Comparison of ENCODE assay signal across 28 cellular contexts in the genomic region with DNA sequence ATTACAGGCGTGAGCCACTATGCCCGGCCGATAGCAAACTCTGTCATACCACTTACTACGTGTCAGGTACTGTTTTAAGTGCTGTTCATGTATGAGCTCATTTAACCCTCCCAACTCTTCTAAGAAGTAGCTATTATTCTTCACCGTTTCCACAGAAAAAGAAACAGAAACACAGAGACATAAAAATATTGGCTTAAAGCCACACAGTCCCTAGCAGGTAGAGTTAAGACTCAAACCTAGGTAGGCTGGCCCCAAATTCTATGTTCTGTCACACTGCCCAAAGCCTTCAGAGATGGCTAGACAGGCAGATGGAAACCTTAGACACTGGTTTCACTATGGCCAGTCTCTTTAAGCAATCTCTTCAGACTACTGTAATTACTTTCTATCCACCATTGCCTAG.
DNase-seq lines count a peak whose midpoint lies in the region; ATAC-seq and TF ChIP-seq lines count a peak whose summit lies in the region.
"Had no signal": no experiment of that assay in that cellular context is flagged by ENCODE, and none has a peak within 500 bp of the region (broad histone marks: within the 10 kb centered on the region; RNA-seq: fewer than 3 reads in every experiment).

No MANE protein-coding gene starts in this region.

- no peak overlapping the region for H3K9ac ChIP-seq in colonic mucosa (ENCODE audit: low read depth in 2 of 2, low read length in 2 of 2)

- H3K27ac Mint-ChIP-seq in activated T-cell treated with anti-CD3 and anti-CD28 coated beads, Interleukin-2, amount 50 U/mL, for 72 hours = no peak overlapping the region
- H3K27ac Mint-ChIP-seq: activated naive CD8-positive, alpha-beta T cell treated with anti-CD3 and anti-CD28 coated beads, Interleukin-2, amount 50 U/mL, for 24 hours; activated T-cell treated with anti-CD3 and anti-CD28 coated beads, Interleukin-2, amount 50 U/mL, for 24 hours; CD8-positive, alpha-beta T cell; HFFc6; T-helper 2 cell treated with Interferon-gamma antibody and Interleukin-4, amounts not matched to agents 5 μg/mL and 100 μg/mL, for 36 hours had no signal

- no peaks in the 10 kb centered on the region for H3K36me3 Mint-ChIP-seq in activated T-cell treated with anti-CD3 and anti-CD28 coated beads, Interleukin-2, amount 50 U/mL, for 72 hours (ENCODE audit: insufficient read depth in 2 of 2)
- H3K36me3 Mint-ChIP-seq: CD8-positive, alpha-beta T cell had no signal

- H3K4me1 ChIP-seq in left lung = peaks cover 0 to 9% of the 10 kb centered on the region in 2 donors
- peaks cover 5% of the 10 kb centered on the region for H3K4me1 ChIP-seq in upper lobe of right lung
- no peaks in the 10 kb centered on the region for H3K4me1 ChIP-seq in colonic mucosa

- no peak for DNase-seq in activated T-cell treated with anti-CD3 and anti-CD28 coated beads, Interleukin-2, amount 50 U/mL, for 72 hours
- DNase-seq in activated T-cell treated with anti-CD3 and anti-CD28 coated beads, Interleukin-2, amount 50 U/mL, for 48 hours = no peak
- DNase-seq in left lung = no peak
- DNase-seq in upper lobe of right lung = no peak
- DNase-seq in colonic mucosa = no peak
- DNase-seq: activated CD4-positive, alpha-beta T cell treated with anti-CD3 and anti-CD28 coated beads for 4 hours; activated naive CD4-positive, alpha-beta T cell; activated naive CD8-positive, alpha-beta T cell treated with anti-CD3 and anti-CD28 coated beads, Interleukin-2, amount 50 U/mL, for 24 hours; activated T-cell treated with anti-CD3 and anti-CD28 coated beads, Interleukin-2, amount 50 U/mL, for 24 hours; AML-193; effector CD4-positive, alpha-beta T cell; HFFc6; NCI-H1436 treated with DMSO at 0.1 percent for 48 hours; NCI-H226; NCI-H526 treated with DMSO at 0.1 percent for 48 hours; SHP77; stimulated activated CD4-positive, alpha-beta T cell treated with anti-CD3 and anti-CD28 coated beads, Interleukin-2, amount 100 ng/mL, for 24 hours; thyroid gland had no signal

- H3K27ac ChIP-seq in left lung = no peak overlapping the region
- H3K27ac ChIP-seq in upper lobe of right lung = no peak overlapping the region
- no peak overlapping the region for H3K27ac ChIP-seq in colonic mucosa
- H3K27ac ChIP-seq: A549, cardiac muscle cell, hepatocyte, thyroid gland had no signal

- peak; percentile 46 to 92 for ATAC-seq in activated T-cell treated with anti-CD3 and anti-CD28 coated beads, Interleukin-2, amount 50 U/mL, for 72 hours (replicated peaks in 1 of 2)
- peak; percentile 54 for ATAC-seq in HG03280 (IDR thresholded peaks at IDR 0.05; ENCODE audit: unreplicated experiment)
- ATAC-seq in left lung = peak; percentile 32
- ATAC-seq in upper lobe of right lung = peak; percentile 14
- ATAC-seq in GM18868 (IDR thresholded peaks at IDR 0.05; ENCODE audit: unreplicated experiment) = no peak
- ATAC-seq in HG03354 (IDR thresholded peaks at IDR 0.05; ENCODE audit: poor library complexity, severe bottlenecking, unreplicated experiment) = no peak
- ATAC-seq: A549; activated naive CD8-positive, alpha-beta T cell treated with anti-CD3 and anti-CD28 coated beads, Interleukin-2, amount 50 U/mL, for 24 hours; CD8-positive, alpha-beta T cell; right cardiac atrium had no signal

- no peaks in the 10 kb centered on the region for H3K4me1 Mint-ChIP-seq in activated T-cell treated with anti-CD3 and anti-CD28 coated beads, Interleukin-2, amount 50 U/mL, for 72 hours (ENCODE audit: low read depth)
- H3K4me1 Mint-ChIP-seq: activated naive CD8-positive, alpha-beta T cell treated with anti-CD3 and anti-CD28 coated beads, Interleukin-2, amount 50 U/mL, for 24 hours had no signal

- H3K27me3 Mint-ChIP-seq in activated T-cell treated with anti-CD3 and anti-CD28 coated beads, Interleukin-2, amount 50 U/mL, for 72 hours (ENCODE audit: low read depth) = peaks cover 32% of the 10 kb centered on the region

- TF ChIP-seq CTCF in left lung (IDR thresholded peaks at IDR 0.05) (no peak), upper lobe of right lung (IDR thresholded peaks at IDR 0.05) (no peak), colonic mucosa (IDR thresholded peaks at IDR 0.05) (no peak)

- no peaks in the 10 kb centered on the region for H3K9me3 ChIP-seq in left lung
- no peaks in the 10 kb centered on the region for H3K9me3 ChIP-seq in upper lobe of right lung
- no peaks in the 10 kb centered on the region for H3K9me3 ChIP-seq in colonic mucosa
- H3K9me3 ChIP-seq: A549, thyroid gland had no signal

- H3K4me3 Mint-ChIP-seq in activated T-cell treated with anti-CD3 and anti-CD28 coated beads, Interleukin-2, amount 50 U/mL, for 72 hours = no peak overlapping the region
- H3K4me3 Mint-ChIP-seq: activated naive CD8-positive, alpha-beta T cell treated with anti-CD3 and anti-CD28 coated beads, Interleukin-2, amount 50 U/mL, for 24 hours; activated T-cell treated with anti-CD3 and anti-CD28 coated beads, Interleukin-2, amount 50 U/mL, for 24 hours; CD8-positive, alpha-beta T cell; HFFc6; T-helper 2 cell treated with Interferon-gamma antibody and Interleukin-4, amounts not matched to agents 5 μg/mL and 100 μg/mL, for 36 hours had no signal

- H3K27me3 ChIP-seq in left lung (no peaks in the 10 kb centered on the region), upper lobe of right lung (no peaks in the 10 kb centered on the region), colonic mucosa (no peaks in the 10 kb centered on the region)
- H3K27me3 ChIP-seq: cardiac muscle cell, hepatocyte, thyroid gland had no signal

- no peaks in the 10 kb centered on the region for H3K9me3 Mint-ChIP-seq in activated T-cell treated with anti-CD3 and anti-CD28 coated beads, Interleukin-2, amount 50 U/mL, for 72 hours
- H3K9me3 Mint-ChIP-seq: activated naive CD8-positive, alpha-beta T cell treated with anti-CD3 and anti-CD28 coated beads, Interleukin-2, amount 50 U/mL, for 24 hours; activated T-cell treated with anti-CD3 and anti-CD28 coated beads, Interleukin-2, amount 50 U/mL, for 24 hours; CD8-positive, alpha-beta T cell; HFFc6; T-helper 2 cell treated with Interferon-gamma antibody and Interleukin-4, amounts not matched to agents 5 μg/mL and 100 μg/mL, for 36 hours had no signal

- intact Hi-C loops in left lung (cut with DNase I) (no loop called here), upper lobe of right lung (cut with DNase I) (no loop called here), colonic mucosa (cut with DNase I) (no loop called here)

- H3K4me3 ChIP-seq in left lung (no peak overlapping the region), upper lobe of right lung (no peak overlapping the region), colonic mucosa (no peak overlapping the region)
- H3K4me3 ChIP-seq: A549, cardiac muscle cell, hepatocyte, lung, thyroid gland had no signal

- H3K36me3 ChIP-seq in left lung (no peaks in the 10 kb centered on the region), upper lobe of right lung (no peaks in the 10 kb centered on the region), colonic mucosa (no peaks in the 10 kb centered on the region)
- H3K36me3 ChIP-seq: cardiac muscle cell, thyroid gland had no signal

Comparison
In these comparisons a context has a peak if more than half of its experiments do, and no peak if none do; other contexts are left out.
1. ATAC-seq: peak in activated T-cell treated with anti-CD3 and anti-CD28 coated beads, Interleukin-2, amount 50 U/mL, for 72 hours (2 of 2), HG03280 (single experiment), left lung (single experiment) and upper lobe of right lung (single experiment); none in GM18868 (single experiment) and HG03354 (single experiment).